In the genomic region with DNA sequence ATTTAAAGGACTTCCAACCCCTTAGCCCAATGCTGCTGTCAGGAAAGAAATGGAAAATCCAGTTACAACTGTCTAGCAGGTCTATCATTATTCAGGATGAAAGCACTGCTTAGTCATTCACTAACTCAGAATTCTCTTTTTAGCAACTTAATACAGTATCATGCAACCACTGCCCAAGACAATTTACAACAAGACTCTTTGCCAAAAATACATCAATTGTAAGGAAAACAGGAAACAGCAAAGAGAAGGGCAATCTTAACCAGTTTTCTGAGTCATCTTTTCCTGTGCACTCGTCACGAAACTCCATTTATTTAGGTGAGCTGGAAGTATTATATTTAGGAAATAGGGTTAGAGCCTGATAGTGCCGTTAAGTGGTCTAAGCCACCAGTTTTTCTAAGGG, we compare ENCODE assay signal across 11 cellular contexts.
DNase-seq lines count a peak whose midpoint lies in the region; ATAC-seq, FAIRE-seq and TF ChIP-seq lines count a peak whose summit lies in the region.
"Had no signal": no experiment of that assay in that cellular context is flagged by ENCODE, and none has a peak within 500 bp of the region (broad histone marks: within the 10 kb centered on the region; RNA-seq: fewer than 3 reads in every experiment).

No MANE protein-coding gene starts in this region.

- peak overlapping the region; percentile 67 to 68 for H3K27ac ChIP-seq in ascending aorta
- H3K27ac ChIP-seq in keratinocyte (ENCODE audit: control insufficient read depth, insufficient read depth, low read length): peak overlapping the region; percentile 71
- H3K27ac ChIP-seq in trophoblast cell (ENCODE audit: low read depth, low read length): no peak overlapping the region
- H3K27ac ChIP-seq: upper lobe of left lung had no signal

- H3K79me2 ChIP-seq in keratinocyte (ENCODE audit: control insufficient read depth, insufficient read depth, low read length) (no peaks in the 10 kb centered on the region), trophoblast cell (ENCODE audit: control insufficient read depth, insufficient read depth, low read length, poor library complexity) (no peaks in the 10 kb centered on the region)

- no peak overlapping the region for H2BK12ac ChIP-seq in trophoblast cell (ENCODE audit: low read length)

- H4K12ac ChIP-seq in trophoblast cell (ENCODE audit: low read depth, low read length): no peak overlapping the region

- peak; percentile 84 for FAIRE-seq in keratinocyte (lab: Jason Lieb, UNC)

- H4K8ac ChIP-seq in trophoblast cell (ENCODE audit: low read depth, low read length): no peak overlapping the region

- dilution Hi-C loops in keratinocyte (cut with MboI; ENCODE audit: extremely low pct_ligation_motif_present, low sequenced_read_pairs): no loop called here

- no peaks in the 10 kb centered on the region for H3K36me3 ChIP-seq in ascending aorta
- no peaks in the 10 kb centered on the region for H3K36me3 ChIP-seq in keratinocyte (ENCODE audit: control insufficient read depth in 2 of 2, extremely low read depth in 1 of 2, insufficient read depth in 2 of 2, low read length in 2 of 2)
- no peaks in the 10 kb centered on the region for H3K36me3 ChIP-seq in trophoblast cell (ENCODE audit: control insufficient read depth in 1 of 2, insufficient read depth in 2 of 2, low read length in 2 of 2)
- H3K36me3 ChIP-seq: adrenal gland, upper lobe of left lung had no signal

- no peak overlapping the region for H3K23ac ChIP-seq in trophoblast cell (ENCODE audit: low read length)

- in situ Hi-C loops in KBM-7 (cut with MboI; ENCODE audit: low pct_unique_long_range_greater_than_20kb, low sequenced_read_pairs): no loop called here

- no peak overlapping the region for H3K4me3 ChIP-seq in AG10803 (ENCODE audit: low read length)
- no peak overlapping the region for H3K4me3 ChIP-seq in ascending aorta
- H3K4me3 ChIP-seq in keratinocyte (ENCODE audit: control insufficient read depth in 2 of 3, extremely low read depth in 1 of 3, insufficient read depth in 2 of 3, low read depth in 1 of 3, low read length in 3 of 3): no peak overlapping the region
- no peak overlapping the region for H3K4me3 ChIP-seq in trophoblast cell (ENCODE audit: low read depth, low read length)
- H3K4me3 ChIP-seq: adrenal gland, upper lobe of left lung had no signal

- H3K27me3 ChIP-seq in ascending aorta: no peaks in the 10 kb centered on the region
- H3K27me3 ChIP-seq in keratinocyte (ENCODE audit: control insufficient read depth, extremely low read depth, insufficient read depth, low read length): no peaks in the 10 kb centered on the region
- no peaks in the 10 kb centered on the region for H3K27me3 ChIP-seq in trophoblast cell (ENCODE audit: insufficient read depth, low read length)
- H3K27me3 ChIP-seq: adrenal gland, upper lobe of left lung had no signal

- H2BK5ac ChIP-seq in trophoblast cell (ENCODE audit: low read depth, low read length, poor library complexity): no peak overlapping the region

- H3K9me3 ChIP-seq in ascending aorta (no peaks in the 10 kb centered on the region), keratinocyte (ENCODE audit: control insufficient read depth, low read depth, low read length) (no peaks in the 10 kb centered on the region), trophoblast cell (ENCODE audit: insufficient read depth, low read depth, low read length) (no peaks in the 10 kb centered on the region)
- H3K9me3 ChIP-seq: adrenal gland, upper lobe of left lung had no signal

- peaks cover 4 to 15% of the 10 kb centered on the region in 2 donors for H3K4me1 ChIP-seq in ascending aorta
- H3K4me1 ChIP-seq in keratinocyte (ENCODE audit: control insufficient read depth, extremely low read depth, insufficient read depth, low read length): peaks cover 14% of the 10 kb centered on the region
- no peaks in the 10 kb centered on the region for H3K4me1 ChIP-seq in trophoblast cell (ENCODE audit: control insufficient read depth in 1 of 2, insufficient read depth in 2 of 2, low read length in 2 of 2)
- H3K4me1 ChIP-seq: upper lobe of left lung had no signal

- H4K20me1 ChIP-seq in keratinocyte (ENCODE audit: control insufficient read depth, extremely low read depth, insufficient read depth, low read length): no peaks in the 10 kb centered on the region

- H2AFZ ChIP-seq in keratinocyte (ENCODE audit: control insufficient read depth, low read length) (peak overlapping the region; percentile 70), trophoblast cell (ENCODE audit: insufficient read depth, low read length, poor library complexity) (no peak overlapping the region)

- TF ChIP-seq CTCF in AG10803 (conservative IDR thresholded peaks at IDR 0.05; ENCODE audit: low read length): no peak
- no peak for TF ChIP-seq CTCF in ascending aorta (IDR thresholded peaks at IDR 0.05)
- TF ChIP-seq CTCF in keratinocyte (optimal IDR thresholded peaks at IDR 0.05 in 1 of 3, IDR thresholded peaks at IDR 0.05 in 1 of 3, conservative IDR thresholded peaks at IDR 0.05 in 1 of 3; ENCODE audit: extremely low read depth in 1 of 3, insufficient read depth in 2 of 3, low read length in 3 of 3): no peak
- TF ChIP-seq CTCF in type B pancreatic cell (conservative IDR thresholded peaks at IDR 0.05): no peak

- no CpG with 5 or more reads among the region's 3 CpGs for WGBS in trophoblast cell (ENCODE audit: extremely low coverage, insufficient coverage, insufficient read length)

- peaks cover 3% of the 10 kb centered on the region for H3K4me1 Mint-ChIP-seq in type B pancreatic cell (ENCODE audit: unreplicated experiment)

- H3K4me2 ChIP-seq in keratinocyte (ENCODE audit: control insufficient read depth, extremely low read depth, insufficient read depth, low read depth, low read length): peak overlapping the region; percentile 55
- H3K4me2 ChIP-seq in trophoblast cell (ENCODE audit: low read length): no peak overlapping the region

- peak; percentile 96 for DNase-seq in AG10803 (ENCODE audit: low read depth)
- peak; percentile 90 for DNase-seq in KBM-7
- DNase-seq in ascending aorta (ENCODE audit: low spot score in 2 of 2): no peak
- DNase-seq in keratinocyte (ENCODE audit: low read depth, low spot score): peak; percentile 13
- no peak for DNase-seq in trophoblast cell
- no peak for DNase-seq in effector CD8-positive, alpha-beta T cell (lab: John Stamatoyannopoulos, UW)
- DNase-seq in type B pancreatic cell (ENCODE audit: extremely low spot score, unreplicated experiment): no peak
- DNase-seq: activated CD4-positive, alpha-beta T cell treated with anti-CD3 and anti-CD28 coated beads for 1 hour; upper lobe of left lung had no signal

- no peak overlapping the region for H3K4me3 Mint-ChIP-seq in type B pancreatic cell

- H3K9ac ChIP-seq in keratinocyte (ENCODE audit: control insufficient read depth, extremely low read depth, insufficient read depth, low read length): no peak overlapping the region
- H3K9ac ChIP-seq in trophoblast cell (ENCODE audit: low read length): no peak overlapping the region

- H2BK120ac ChIP-seq in trophoblast cell (ENCODE audit: insufficient read depth, low read length, poor library complexity): no peak overlapping the region

- no peak for ATAC-seq in GM19395 (IDR thresholded peaks at IDR 0.05; ENCODE audit: unreplicated experiment)

- H2AK5ac ChIP-seq in trophoblast cell (ENCODE audit: low read length): no peak overlapping the region

- H3K9me1 ChIP-seq in keratinocyte (ENCODE audit: control insufficient read depth, extremely low read depth, insufficient read depth, low read length): no peaks in the 10 kb centered on the region

- intact Hi-C loops in ascending aorta (cut with DNase I): loop anchor here (10.0 kb wide), 1 partner anchor 1197 kb away; the partner anchor contains the start of gene CITED2

- no peak overlapping the region for H3K4ac ChIP-seq in trophoblast cell (ENCODE audit: low read depth, low read length)

- H3K79me1 ChIP-seq in trophoblast cell (ENCODE audit: low read length): peaks cover 3% of the 10 kb centered on the region

- no peak overlapping the region for H3K18ac ChIP-seq in trophoblast cell (ENCODE audit: low read length)

- H3K9me3 Mint-ChIP-seq in type B pancreatic cell: peaks cover 5% of the 10 kb centered on the region

- no peak overlapping the region for H3K27ac Mint-ChIP-seq in type B pancreatic cell

- no peaks in the 10 kb centered on the region for H3K27me3 Mint-ChIP-seq in type B pancreatic cell

- no peaks in the 10 kb centered on the region for H3K36me3 Mint-ChIP-seq in type B pancreatic cell

- no peak overlapping the region for H3K14ac ChIP-seq in trophoblast cell (ENCODE audit: low read length)

- no peak overlapping the region for H4K91ac ChIP-seq in trophoblast cell (ENCODE audit: low read depth, low read length)

Comparison
In these comparisons a context has a peak if more than half of its experiments do, and no peak if none do; other contexts are left out.
1. DNase-seq: peak in AG10803 (single experiment), KBM-7 (single experiment) and keratinocyte (single experiment); none in ascending aorta (0 of 2), trophoblast cell (0 of 2), effector CD8-positive, alpha-beta T cell (single experiment) and type B pancreatic cell (single experiment).